8 cellular contexts compared by ENCODE assay signal in the genomic region with DNA sequence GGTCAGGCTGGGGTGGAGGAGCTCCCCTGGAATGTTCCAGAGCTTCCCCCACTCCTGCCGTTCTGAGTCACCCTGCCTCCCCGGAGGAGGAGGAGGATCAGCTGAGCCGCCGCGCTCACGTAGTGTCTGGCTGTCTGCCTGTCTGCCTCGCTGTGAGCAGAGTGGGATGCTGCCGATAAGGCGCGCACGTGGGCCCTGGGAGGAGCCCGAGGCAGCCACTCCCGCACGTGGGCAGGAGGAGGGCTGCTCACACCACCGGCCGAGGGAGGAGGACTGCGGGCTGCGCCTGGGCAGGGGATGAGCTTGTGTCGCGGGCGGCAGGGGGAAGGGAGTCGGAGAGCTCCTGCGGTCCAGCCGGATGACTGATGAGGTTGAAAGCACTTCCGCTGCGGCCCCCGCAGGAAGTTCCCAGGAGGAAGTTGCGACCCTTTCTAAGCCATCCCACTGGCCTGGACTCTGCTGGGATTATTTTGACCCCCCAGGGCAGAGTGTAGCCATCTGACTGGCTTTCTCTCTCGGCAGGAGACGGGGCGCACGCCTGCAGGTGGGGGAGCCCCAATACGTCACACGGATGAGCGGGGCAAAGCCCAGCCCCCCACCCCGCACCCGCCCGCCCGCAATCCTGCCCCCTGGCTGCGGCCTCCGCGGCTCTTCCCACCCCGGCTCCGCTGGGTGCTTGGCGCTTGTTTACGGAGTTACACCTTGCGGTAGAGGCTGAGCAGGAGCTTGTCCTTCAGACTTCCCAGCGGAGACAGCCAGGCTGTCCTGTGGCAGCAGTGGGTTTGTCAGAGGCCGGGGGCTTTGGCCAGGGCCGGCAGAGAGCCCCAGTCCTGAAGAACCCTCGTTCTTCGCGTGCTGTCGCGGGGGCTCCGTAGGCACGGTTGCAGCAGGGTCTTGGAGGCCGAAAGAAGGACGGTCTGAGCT. TPM values are rescaled to one million over a fixed set of nuclear protein-coding genes. Genes with fewer than 3 reads are reported as not detected.
DNase-seq lines count a peak whose midpoint lies in the region; ATAC-seq, FAIRE-seq and TF ChIP-seq lines count a peak whose summit lies in the region.

No MANE protein-coding gene starts in this region.

- no peaks in the 10 kb centered on the region for H3K36me3 ChIP-seq in neuron (ENCODE audit: insufficient read depth, low read length)
- peaks cover 6 to 7% (median 6%) of the 10 kb centered on the region in 4 donors for H3K36me3 ChIP-seq in stomach

- peak overlapping the region; percentile 53 for H3K4me3 Mint-ChIP-seq in activated naive CD4-positive, alpha-beta T cell treated with anti-CD3 and anti-CD28 coated beads, Interleukin-2, amount 10 ng/mL, durations not matched to agents 7 days and 5 days

- H3K4me1 ChIP-seq in neuron (ENCODE audit: insufficient read depth, low read length) = peaks cover 15% of the 10 kb centered on the region
- peaks cover 55 to 94% (median 80%) of the 10 kb centered on the region in 4 donors for H3K4me1 ChIP-seq in stomach

- no peak for TF ChIP-seq POLR2A in stomach (IDR thresholded peaks at IDR 0.05)

- intact Hi-C loops in stomach (cut with DNase I; ENCODE audit: low total_unique reads) = no loop called here

- TF ChIP-seq EP300 in Ishikawa (IDR thresholded peaks at IDR 0.05; ENCODE audit: borderline replicate concordance) = peak; percentile 72
- TF ChIP-seq EP300 in stomach (IDR thresholded peaks at IDR 0.05) = no peak

- no peaks in the 10 kb centered on the region for H3K27me3 ChIP-seq in neuron (ENCODE audit: insufficient read depth, low read length)
- H3K27me3 ChIP-seq in stomach = no peaks in the 10 kb centered on the region

- H3K4me3 ChIP-seq in neuron (ENCODE audit: low read length) (peak overlapping the region; percentile 89), stomach (peak overlapping the region; percentile 43 to 50 (median 46))

- in situ Hi-C loops in SK-MEL-5 (cut with HindIII; ENCODE audit: low pct_unique_long_range_greater_than_20kb, low sequenced_read_pairs) = no loop called here

- H3K36me3 Mint-ChIP-seq in activated naive CD4-positive, alpha-beta T cell treated with anti-CD3 and anti-CD28 coated beads, Interleukin-2, amount 10 ng/mL, durations not matched to agents 7 days and 5 days = peaks cover 17% of the 10 kb centered on the region

- H3K27ac Mint-ChIP-seq in activated naive CD4-positive, alpha-beta T cell treated with anti-CD3 and anti-CD28 coated beads, Interleukin-2, amount 10 ng/mL, durations not matched to agents 7 days and 5 days = peak overlapping the region; percentile 68

- TF ChIP-seq RAD21 in Ishikawa (IDR thresholded peaks at IDR 0.05; ENCODE audit: low read depth) = no peak

- CTCF ChIA-PET in activated naive CD4-positive, alpha-beta T cell treated with anti-CD3 and anti-CD28 coated beads, Interleukin-2, amount 10 ng/mL, durations not matched to agents 7 days and 5 days (lab: Charles Lee) = interaction anchor here (0.5 to 0.8 kb wide), 3 partner anchors 9 to 761 kb away, joined by 3 to 4 read pairs (median 3); no protein-coding TSS in a partner anchor

- ATAC-seq in GM21576 (IDR thresholded peaks at IDR 0.05; ENCODE audit: unreplicated experiment) = peak; percentile 47

- peaks cover 66% of the 10 kb centered on the region for H3K4me1 Mint-ChIP-seq in activated naive CD4-positive, alpha-beta T cell treated with anti-CD3 and anti-CD28 coated beads, Interleukin-2, amount 10 ng/mL, durations not matched to agents 7 days and 5 days

- no peaks in the 10 kb centered on the region for H3K27me3 Mint-ChIP-seq in activated naive CD4-positive, alpha-beta T cell treated with anti-CD3 and anti-CD28 coated beads, Interleukin-2, amount 10 ng/mL, durations not matched to agents 7 days and 5 days

- no peaks in the 10 kb centered on the region for H3K9me3 Mint-ChIP-seq in activated naive CD4-positive, alpha-beta T cell treated with anti-CD3 and anti-CD28 coated beads, Interleukin-2, amount 10 ng/mL, durations not matched to agents 7 days and 5 days

- peak overlapping the region; percentile 65 for H2AFZ ChIP-seq in neuron (ENCODE audit: low read depth, low read length)

- H3K9me3 ChIP-seq in neuron (ENCODE audit: low read length) = no peaks in the 10 kb centered on the region
- H3K9me3 ChIP-seq in stomach = no peaks in the 10 kb centered on the region

- DNase-seq in DMS53 treated with DMSO at 0.1 percent for 48 hours (lab: John Stamatoyannopoulos, UW; ENCODE audit: unreplicated experiment) = peak; percentile 41
- peak; percentile 53 for DNase-seq in SK-MEL-5 (ENCODE audit: low read depth, low spot score)
- DNase-seq in activated naive CD4-positive, alpha-beta T cell treated with anti-CD3 and anti-CD28 coated beads, Interleukin-2, amount 10 ng/mL, durations not matched to agents 7 days and 5 days = peak; percentile 81
- DNase-seq in frontal cortex (ENCODE audit: low spot score in 2 of 2) = peak; percentile 81 to 91
- peak; percentile 92 for DNase-seq in stomach

- peak in 2 of 7 experiments; percentile 38 to 45 for TF ChIP-seq CTCF in stomach (IDR thresholded peaks at IDR 0.05)

- peak overlapping the region; percentile 63 to 90 (median 87) for H3K27ac ChIP-seq in stomach

- FAIRE-seq in frontal cortex (lab: Jason Lieb, UNC) = no peak

- 11 to 22% (median 18%) methylated on average over 30 to 59 of the region's 59 CpGs for WGBS in stomach, 5 donors

TF ChIP-seq in Ishikawa, 13 proteins besides CTCF, POLR2A, EP300 and RAD21:
- no peak for TF ChIP-seq TAF1 (IDR thresholded peaks at IDR 0.05; ENCODE audit: low read depth)
- peak; percentile 64 for TF ChIP-seq TEAD4 (IDR thresholded peaks at IDR 0.05)
- TF ChIP-seq, protein P1, sequence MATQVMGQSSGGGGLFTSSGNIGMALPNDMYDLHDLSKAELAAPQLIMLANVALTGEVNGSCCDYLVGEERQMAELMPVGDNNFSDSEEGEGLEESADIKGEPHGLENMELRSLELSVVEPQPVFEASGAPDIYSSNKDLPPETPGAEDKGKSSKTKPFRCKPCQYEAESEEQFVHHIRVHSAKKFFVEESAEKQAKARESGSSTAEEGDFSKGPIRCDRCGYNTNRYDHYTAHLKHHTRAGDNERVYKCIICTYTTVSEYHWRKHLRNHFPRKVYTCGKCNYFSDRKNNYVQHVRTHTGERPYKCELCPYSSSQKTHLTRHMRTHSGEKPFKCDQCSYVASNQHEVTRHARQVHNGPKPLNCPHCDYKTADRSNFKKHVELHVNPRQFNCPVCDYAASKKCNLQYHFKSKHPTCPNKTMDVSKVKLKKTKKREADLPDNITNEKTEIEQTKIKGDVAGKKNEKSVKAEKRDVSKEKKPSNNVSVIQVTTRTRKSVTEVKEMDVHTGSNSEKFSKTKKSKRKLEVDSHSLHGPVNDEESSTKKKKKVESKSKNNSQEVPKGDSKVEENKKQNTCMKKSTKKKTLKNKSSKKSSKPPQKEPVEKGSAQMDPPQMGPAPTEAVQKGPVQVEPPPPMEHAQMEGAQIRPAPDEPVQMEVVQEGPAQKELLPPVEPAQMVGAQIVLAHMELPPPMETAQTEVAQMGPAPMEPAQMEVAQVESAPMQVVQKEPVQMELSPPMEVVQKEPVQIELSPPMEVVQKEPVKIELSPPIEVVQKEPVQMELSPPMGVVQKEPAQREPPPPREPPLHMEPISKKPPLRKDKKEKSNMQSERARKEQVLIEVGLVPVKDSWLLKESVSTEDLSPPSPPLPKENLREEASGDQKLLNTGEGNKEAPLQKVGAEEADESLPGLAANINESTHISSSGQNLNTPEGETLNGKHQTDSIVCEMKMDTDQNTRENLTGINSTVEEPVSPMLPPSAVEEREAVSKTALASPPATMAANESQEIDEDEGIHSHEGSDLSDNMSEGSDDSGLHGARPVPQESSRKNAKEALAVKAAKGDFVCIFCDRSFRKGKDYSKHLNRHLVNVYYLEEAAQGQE (IDR thresholded peaks at IDR 0.05; ENCODE audit: low read depth) = no peak
- TF ChIP-seq TCF12 (IDR thresholded peaks at IDR 0.05; ENCODE audit: low read depth) = peak; percentile 68; the same call in 1 of the 2 replicates
- TF ChIP-seq, protein P2, sequence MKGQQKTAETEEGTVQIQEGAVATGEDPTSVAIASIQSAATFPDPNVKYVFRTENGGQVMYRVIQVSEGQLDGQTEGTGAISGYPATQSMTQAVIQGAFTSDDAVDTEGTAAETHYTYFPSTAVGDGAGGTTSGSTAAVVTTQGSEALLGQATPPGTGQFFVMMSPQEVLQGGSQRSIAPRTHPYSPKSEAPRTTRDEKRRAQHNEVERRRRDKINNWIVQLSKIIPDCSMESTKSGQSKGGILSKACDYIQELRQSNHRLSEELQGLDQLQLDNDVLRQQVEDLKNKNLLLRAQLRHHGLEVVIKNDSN (IDR thresholded peaks at IDR 0.05) = peak; percentile 83
- TF ChIP-seq EGR1 (IDR thresholded peaks at IDR 0.05) = peak; percentile 25; the same call in 1 of the 2 replicates
- TF ChIP-seq, protein P3, sequence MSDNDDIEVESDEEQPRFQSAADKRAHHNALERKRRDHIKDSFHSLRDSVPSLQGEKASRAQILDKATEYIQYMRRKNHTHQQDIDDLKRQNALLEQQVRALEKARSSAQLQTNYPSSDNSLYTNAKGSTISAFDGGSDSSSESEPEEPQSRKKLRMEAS (IDR thresholded peaks at IDR 0.05) = peak; percentile 94
- 0 out of 2 replicates have a peak, but pooled peaks have one; percentile 3 for TF ChIP-seq CEBPB (IDR thresholded peaks at IDR 0.05)
- peak; percentile 71 for TF ChIP-seq NFIC (IDR thresholded peaks at IDR 0.05)
- no peak for TF ChIP-seq FOXM1 (IDR thresholded peaks at IDR 0.05; ENCODE audit: borderline replicate concordance, low read depth)

RNA-seq across cellular contexts. Expression of a gene that starts 9.8 kb away (rescaled TPM):
- 63.5 and 69.9 TPM in 2 replicates for total RNA-seq in SK-MEL-5 (2014; rRNA removed; shearing (Covaris generic))
- polyA plus RNA-seq in SK-MEL-5 (2015; cell fraction: cytosol; rRNA removed) = 48.4 and 50.3 TPM in 2 replicates
- 31.1 and 42.1 TPM in 2 replicates for polyA plus RNA-seq in SK-MEL-5 (2015; cell fraction: nucleus; rRNA removed)
- total RNA-seq in frontal cortex (22.4 TPM), stomach (100 to 1,000 TPM in 1 of 5 donors, 10 to 100 TPM in 4; 41.9 to 139 (median 57.5) TPM)
- 10 to 100 TPM; 36.7 to 53.1 (median 51.5) TPM for polyA plus RNA-seq in stomach

RNA-seq across cellular contexts. Expression of a gene that starts 47.4 kb away (rescaled TPM):
- 48.2 and 50.4 TPM in 2 replicates for total RNA-seq in SK-MEL-5 (2014; rRNA removed; shearing (Covaris generic))
- 87.3 and 113 TPM in 2 replicates for polyA plus RNA-seq in SK-MEL-5 (2015; cell fraction: cytosol; rRNA removed)
- polyA plus RNA-seq in SK-MEL-5 (2015; cell fraction: nucleus; rRNA removed) = 31.4 TPM in 2 replicates
- total RNA-seq in frontal cortex (6.5 TPM), stomach (10 to 100 TPM in 3 of 5 donors, 1 to 10 TPM in 1, under 1 TPM in 1; 0.58 to 36.4 (median 13.0) TPM)
- polyA plus RNA-seq in stomach = 100 to 1,000 TPM in 1 of 3 donors, 10 to 100 TPM in 2; 82.5 to 403 (median 97.0) TPM

Comparison
In these comparisons a context has a peak if more than half of its experiments do, and no peak if none do; other contexts are left out.
1. Peak in every context shown above with its lines: DNase-seq, ATAC-seq, H3K4me3 ChIP-seq and H3K27ac ChIP-seq.
2. DNase-seq: peak in every context shown above with its lines; median percentile 92 in stomach; 86 in frontal cortex; 81 in activated naive CD4-positive, alpha-beta T cell treated with anti-CD3 and anti-CD28 coated beads, Interleukin-2, amount 10 ng/mL, durations not matched to agents 7 days and 5 days; 53 in SK-MEL-5; 41 in DMS53 treated with DMSO at 0.1 percent for 48 hours.